ENCODE assay signal across 8 cellular contexts in the genomic region with DNA sequence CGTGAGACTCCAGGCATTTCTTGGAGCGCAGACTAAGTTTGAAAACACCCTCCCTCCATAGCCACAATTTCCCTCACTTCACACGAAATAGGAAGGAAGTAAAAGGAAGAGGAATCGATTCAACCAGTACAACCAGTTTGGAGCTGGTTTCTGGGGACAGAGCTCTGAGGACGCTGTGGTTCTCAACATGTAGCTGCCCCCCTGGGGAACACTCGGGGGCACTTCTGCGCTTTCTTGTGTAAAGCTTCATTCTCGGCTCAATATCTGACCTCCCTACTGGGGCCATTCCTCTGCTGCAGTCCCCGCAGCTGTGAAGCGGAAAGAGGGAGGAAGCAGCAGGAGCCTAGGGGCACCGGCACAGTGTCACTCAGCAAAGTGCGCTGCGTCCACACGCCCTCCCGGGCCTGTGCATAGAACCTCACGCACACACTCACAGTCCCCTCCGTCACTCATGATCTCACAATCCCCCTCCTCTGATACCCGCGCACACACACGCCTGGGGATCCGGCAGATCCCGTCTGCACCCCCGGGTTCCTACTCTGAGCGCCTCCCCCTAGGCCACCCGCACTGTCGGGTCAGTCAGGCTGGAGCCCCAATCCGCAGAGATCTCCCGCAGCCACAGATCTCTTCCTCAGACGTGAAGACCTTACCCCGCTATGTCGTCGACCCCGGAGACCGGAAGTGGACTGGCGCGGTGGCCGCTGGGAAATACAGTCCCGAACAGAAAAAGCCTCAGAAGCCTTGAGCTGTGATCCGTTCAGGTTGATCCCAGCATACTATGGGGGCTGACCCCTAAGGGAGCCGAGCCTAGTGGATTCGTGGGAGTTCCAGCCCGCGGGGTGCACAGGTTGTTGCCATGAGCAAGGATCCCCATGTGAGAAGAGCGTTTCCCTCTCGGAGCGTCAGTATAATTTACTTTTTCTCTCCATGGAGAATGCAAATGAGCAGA. TPM values are rescaled to one million over a fixed set of nuclear protein-coding genes. Genes with fewer than 3 reads are reported as not detected.
A peak's percentile ranks its signal among the peaks of the same experiment; 100 is the strongest.
DNase-seq lines count a peak whose midpoint lies in the region; ATAC-seq, FAIRE-seq and TF ChIP-seq lines count a peak whose summit lies in the region.

A gene (minus strand): TSS at position 688 of the 949 bp plus-strand sequence. CDS start 6,190 bp downstream, outside the sequence.

- H3K4me3 ChIP-seq in choroid plexus epithelial cell (ENCODE audit: low read depth, low read length): peak within 1 kb of the TSS; percentile 96
- H3K4me3 ChIP-seq in kidney (ENCODE audit: low read length in 2 of 2): peak within 1 kb of the TSS; percentile 89 to 99

- no peak for TF ChIP-seq CTCF in 22Rv1 (IDR thresholded peaks at IDR 0.05)
- TF ChIP-seq CTCF in choroid plexus epithelial cell (conservative IDR thresholded peaks at IDR 0.05; ENCODE audit: low read depth, low read length): no peak
- no peak for TF ChIP-seq CTCF in kidney (IDR thresholded peaks at IDR 0.05; ENCODE audit: borderline replicate concordance, extremely low read depth, insufficient read depth)

- intact Hi-C loops in kidney (cut with DNase I): no loop called here

- peak within 1 kb of the TSS; percentile 34 to 95 for H3K9ac ChIP-seq in kidney (ENCODE audit: low read length in 2 of 2)

- H3K9me3 ChIP-seq in kidney (ENCODE audit: control insufficient read depth in 1 of 2, low read length in 2 of 2): no peaks in the 10 kb centered on the region

- ATAC-seq in HG03175 (IDR thresholded peaks at IDR 0.05; ENCODE audit: unreplicated experiment): peak; percentile 83

- FAIRE-seq in kidney (lab: Jason Lieb, UNC): no peak

- peaks cover 7 to 8% of the 10 kb centered on the region in 2 donors for H3K4me1 ChIP-seq in kidney (ENCODE audit: control insufficient read depth in 1 of 2, insufficient read depth in 1 of 2, low read depth in 1 of 2, low read length in 2 of 2)

- TF ChIP-seq POLR2A in GM18526 (IDR thresholded peaks at IDR 0.05; ENCODE audit: extremely low read depth, insufficient read length): peak; percentile 57

- H3K27ac ChIP-seq in 22Rv1 (peak within 1 kb of the TSS; percentile 56), kidney (ENCODE audit: low read depth in 2 of 2, low read length in 2 of 2) (peak within 1 kb of the TSS; percentile 79 to 85)

- no peaks in the 10 kb centered on the region for H3K36me3 ChIP-seq in kidney (ENCODE audit: control insufficient read depth in 1 of 2, insufficient read depth in 2 of 2, low read length in 2 of 2)

- DNase-seq in NCI-H510A (lab: John Stamatoyannopoulos, UW): peak; percentile 69
- peak; percentile 68 to 69 for DNase-seq in activated CD4-positive, alpha-beta T cell treated with anti-CD3 and anti-CD28 coated beads for 4 hours
- peak; percentile 53 for DNase-seq in choroid plexus epithelial cell (ENCODE audit: low read depth)
- DNase-seq in kidney: peak; percentile 90
- DNase-seq in stimulated activated CD4-positive, alpha-beta T cell treated with anti-CD3 and anti-CD28 coated beads, Interleukin-15, amount 100 ng/mL, for 1 hour (ENCODE audit: low read depth in 1 of 2, low spot score in 1 of 2): peak; percentile 58 to 64

RNA-seq across cellular contexts. Expression of the gene that starts here (rescaled TPM):
- total RNA-seq in kidney: 26.2 TPM
- 11.8 TPM for polyA plus RNA-seq in kidney (ENCODE audit: insufficient read depth, low read depth, low replicate concordance)

Comparison
In these comparisons a context has a peak if more than half of its experiments do, and no peak if none do; other contexts are left out.
1. Peak in every context shown above with its lines: DNase-seq, ATAC-seq, H3K4me3 ChIP-seq and H3K27ac ChIP-seq.